In the genomic region with DNA sequence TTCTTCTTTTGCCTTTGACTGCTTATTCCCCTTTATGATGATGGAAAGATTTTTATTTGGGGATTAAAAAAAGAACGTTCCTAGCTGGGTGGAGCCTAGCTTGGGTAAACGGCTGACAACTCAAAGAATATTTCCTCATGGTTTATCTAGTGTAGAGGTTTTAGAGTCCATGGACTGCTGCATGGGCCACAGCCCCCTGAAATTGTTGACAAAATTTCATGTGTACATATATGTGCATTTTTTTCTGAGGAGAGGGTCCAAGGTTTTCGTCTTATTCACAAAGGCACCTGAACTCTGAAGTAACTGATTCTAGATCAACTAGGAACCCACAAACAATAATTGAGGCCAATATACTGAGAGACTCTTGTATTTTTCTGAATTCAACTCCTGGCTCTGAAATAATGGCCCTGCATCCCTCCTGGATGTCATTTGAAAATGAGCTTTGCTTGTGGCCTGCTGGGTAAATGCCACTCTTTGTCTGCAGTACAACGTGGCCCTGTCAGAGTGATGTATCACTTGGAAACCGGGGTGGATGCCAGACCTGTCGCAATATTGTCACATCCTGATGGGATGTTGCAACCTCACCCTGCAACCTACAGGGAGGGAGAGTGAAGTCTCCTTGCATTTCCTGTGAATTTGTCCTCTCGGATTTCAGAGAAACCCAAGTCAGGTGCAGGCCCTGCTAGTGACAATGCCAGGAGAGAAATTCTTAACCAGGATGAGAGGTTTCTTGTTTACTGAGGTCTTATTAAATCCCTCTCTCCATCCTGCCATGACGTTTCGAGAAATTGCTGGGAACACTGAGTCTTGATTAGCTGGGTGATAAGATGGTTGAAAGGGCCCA, we compare ENCODE assay signal across 1 cellular context.
TF ChIP-seq lines count a peak whose summit lies in the region.

No MANE protein-coding gene starts in this region.

TF ChIP-seq in HepG2, 621 proteins besides CTCF, POLR2A, EP300 and RAD21 (continued from another document and continues in another):
- TF ChIP-seq, protein P1, sequence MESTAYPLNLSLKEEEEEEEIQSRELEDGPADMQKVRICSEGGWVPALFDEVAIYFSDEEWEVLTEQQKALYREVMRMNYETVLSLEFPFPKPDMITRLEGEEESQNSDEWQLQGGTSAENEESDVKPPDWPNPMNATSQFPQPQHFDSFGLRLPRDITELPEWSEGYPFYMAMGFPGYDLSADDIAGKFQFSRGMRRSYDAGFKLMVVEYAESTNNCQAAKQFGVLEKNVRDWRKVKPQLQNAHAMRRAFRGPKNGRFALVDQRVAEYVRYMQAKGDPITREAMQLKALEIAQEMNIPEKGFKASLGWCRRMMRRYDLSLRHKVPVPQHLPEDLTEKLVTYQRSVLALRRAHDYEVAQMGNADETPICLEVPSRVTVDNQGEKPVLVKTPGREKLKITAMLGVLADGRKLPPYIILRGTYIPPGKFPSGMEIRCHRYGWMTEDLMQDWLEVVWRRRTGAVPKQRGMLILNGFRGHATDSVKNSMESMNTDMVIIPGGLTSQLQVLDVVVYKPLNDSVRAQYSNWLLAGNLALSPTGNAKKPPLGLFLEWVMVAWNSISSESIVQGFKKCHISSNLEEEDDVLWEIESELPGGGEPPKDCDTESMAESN (CRISPR knock-in tag; conservative IDR thresholded peaks at IDR 0.05) = peak; percentile 78; the same call in 1 of the 2 replicates
- TF ChIP-seq SMYD3 (CRISPR knock-in tag; IDR thresholded peaks at IDR 0.05) (no peak), ZNF274 (CRISPR knock-in tag; IDR thresholded peaks at IDR 0.05) (no peak), ZBTB7A (CRISPR knock-in tag; IDR thresholded peaks at IDR 0.05) (no peak), SALL2 (CRISPR knock-in tag; IDR thresholded peaks at IDR 0.05) (peak; percentile 84; the same call in 1 of the 2 replicates), ZNF629 (CRISPR knock-in tag; conservative IDR thresholded peaks at IDR 0.05) (peak; percentile 68), IRF2 (CRISPR knock-in tag; IDR thresholded peaks at IDR 0.05) (peak; percentile 93), GTF2F1 (IDR thresholded peaks at IDR 0.05; ENCODE audit: low read length) (no peak), KDM5A (IDR thresholded peaks at IDR 0.05; ENCODE audit: borderline replicate concordance, low read length) (no peak), ZNF709 (CRISPR knock-in tag; IDR thresholded peaks at IDR 0.05) (no peak; the same call in 1 of the 2 replicates), SMC3 (IDR thresholded peaks at IDR 0.05; ENCODE audit: low read length) (peak; percentile 82), LCORL (IDR thresholded peaks at IDR 0.05) (no peak), LCORL (CRISPR knock-in tag; IDR thresholded peaks at IDR 0.05) (peak; percentile 81; the same call in 1 of the 2 replicates), ZNF431 (CRISPR knock-in tag; IDR thresholded peaks at IDR 0.05; ENCODE audit: borderline replicate concordance, low read depth) (no peak), EHMT2 (IDR thresholded peaks at IDR 0.05; ENCODE audit: borderline replicate concordance, low read depth, low read length) (no peak), PRPF4 (IDR thresholded peaks at IDR 0.05; ENCODE audit: low read depth, low read length, poor library complexity, severe bottlenecking) (no peak), ZNF292 (CRISPR knock-in tag; IDR thresholded peaks at IDR 0.05; ENCODE audit: borderline replicate concordance, low read depth) (peak; percentile 92; the same call in 1 of the 2 replicates), ZNF143 (CRISPR knock-in tag; IDR thresholded peaks at IDR 0.05) (peak; percentile 83), HMGA1 (CRISPR knock-in tag; conservative IDR thresholded peaks at IDR 0.05) (no peak), ZNF652 (CRISPR knock-in tag; IDR thresholded peaks at IDR 0.05; ENCODE audit: borderline replicate concordance, low read depth) (peak; percentile 67), ZNF766 (CRISPR knock-in tag; IDR thresholded peaks at IDR 0.05; ENCODE audit: borderline replicate concordance) (no peak), HNRNPL (IDR thresholded peaks at IDR 0.05; ENCODE audit: low read depth, low read length) (no peak), ZNF607 (CRISPR knock-in tag; IDR thresholded peaks at IDR 0.05; ENCODE audit: borderline replicate concordance) (no peak), SALL1 (CRISPR knock-in tag; IDR thresholded peaks at IDR 0.05) (peak; percentile 99), ZSCAN21 (CRISPR knock-in tag; IDR thresholded peaks at IDR 0.05; ENCODE audit: borderline replicate concordance) (peak; percentile 67; the same call in 1 of the 2 replicates), MTA1 (CRISPR knock-in tag; IDR thresholded peaks at IDR 0.05; ENCODE audit: borderline replicate concordance) (peak; percentile 84; the same call in 1 of the 2 replicates), ZNF205 (CRISPR knock-in tag; IDR thresholded peaks at IDR 0.05) (peak; percentile 53; the same call in 1 of the 2 replicates), ZNF530 (CRISPR knock-in tag; IDR thresholded peaks at IDR 0.05; ENCODE audit: low read depth) (no peak), SUZ12 (IDR thresholded peaks at IDR 0.05; ENCODE audit: low read depth, low read length) (no peak), GFI1 (CRISPR knock-in tag; IDR thresholded peaks at IDR 0.05; ENCODE audit: borderline replicate concordance) (peak; percentile 77; the same call in 1 of the 2 replicates), ZNF264 (CRISPR knock-in tag; IDR thresholded peaks at IDR 0.05) (peak; percentile 91), GATAD1 (CRISPR knock-in tag; IDR thresholded peaks at IDR 0.05) (peak; percentile 79), SNAI1 (CRISPR knock-in tag; IDR thresholded peaks at IDR 0.05; ENCODE audit: borderline replicate concordance) (no peak), ZNF30 (CRISPR knock-in tag; IDR thresholded peaks at IDR 0.05) (no peak), MBD4 (IDR thresholded peaks at IDR 0.05; ENCODE audit: borderline replicate concordance, low read length) (0 out of 2 replicates have a peak, but pooled peaks have one; percentile 67), ZNF550 (CRISPR knock-in tag; IDR thresholded peaks at IDR 0.05; ENCODE audit: borderline replicate concordance) (no peak), TOPORS (CRISPR knock-in tag; IDR thresholded peaks at IDR 0.05) (no peak), MAFK (conservative IDR thresholded peaks at IDR 0.05 in 1 of 2, IDR thresholded peaks at IDR 0.05 in 1 of 2; ENCODE audit: low read length in 2 of 2) (no peak), MBNL3 (CRISPR knock-in tag; conservative IDR thresholded peaks at IDR 0.05) (no peak), KLF6 (CRISPR knock-in tag; IDR thresholded peaks at IDR 0.05) (peak; percentile 81; the same call in 1 of the 2 replicates), ZNF335 (CRISPR knock-in tag; IDR thresholded peaks at IDR 0.05) (peak; percentile 79; the same call in 1 of the 2 replicates), MXI1 (IDR thresholded peaks at IDR 0.05; ENCODE audit: borderline replicate concordance, low read depth, low read length) (peak; percentile 58; the same call in 1 of the 3 replicates), NR2F2 (IDR thresholded peaks at IDR 0.05; ENCODE audit: borderline replicate concordance, low read depth) (peak; percentile 78; the same call in 1 of the 2 replicates), RFX1 (IDR thresholded peaks at IDR 0.05) (peak; percentile 50; the same call in 1 of the 2 replicates), ZNF230 (CRISPR knock-in tag; IDR thresholded peaks at IDR 0.05) (no peak), FOXM1 (CRISPR knock-in tag; IDR thresholded peaks at IDR 0.05) (no peak), SIN3B (IDR thresholded peaks at IDR 0.05; ENCODE audit: low read length) (no peak), ZMYM2 (CRISPR knock-in tag; IDR thresholded peaks at IDR 0.05) (peak; percentile 84; the same call in 1 of the 2 replicates), KDM6A (CRISPR knock-in tag; IDR thresholded peaks at IDR 0.05; ENCODE audit: low read depth) (peak; percentile 87)
- TF ChIP-seq, protein P2, sequence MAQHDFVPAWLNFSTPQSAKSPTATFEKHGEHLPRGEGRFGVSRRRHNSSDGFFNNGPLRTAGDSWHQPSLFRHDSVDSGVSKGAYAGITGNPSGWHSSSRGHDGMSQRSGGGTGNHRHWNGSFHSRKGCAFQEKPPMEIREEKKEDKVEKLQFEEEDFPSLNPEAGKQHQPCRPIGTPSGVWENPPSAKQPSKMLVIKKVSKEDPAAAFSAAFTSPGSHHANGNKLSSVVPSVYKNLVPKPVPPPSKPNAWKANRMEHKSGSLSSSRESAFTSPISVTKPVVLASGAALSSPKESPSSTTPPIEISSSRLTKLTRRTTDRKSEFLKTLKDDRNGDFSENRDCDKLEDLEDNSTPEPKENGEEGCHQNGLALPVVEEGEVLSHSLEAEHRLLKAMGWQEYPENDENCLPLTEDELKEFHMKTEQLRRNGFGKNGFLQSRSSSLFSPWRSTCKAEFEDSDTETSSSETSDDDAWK (CRISPR knock-in tag; IDR thresholded peaks at IDR 0.05) = no peak
- TF ChIP-seq, protein P3, sequence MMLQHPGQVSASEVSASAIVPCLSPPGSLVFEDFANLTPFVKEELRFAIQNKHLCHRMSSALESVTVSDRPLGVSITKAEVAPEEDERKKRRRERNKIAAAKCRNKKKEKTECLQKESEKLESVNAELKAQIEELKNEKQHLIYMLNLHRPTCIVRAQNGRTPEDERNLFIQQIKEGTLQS (CRISPR knock-in tag; IDR thresholded peaks at IDR 0.05) = peak; percentile 88
- TF ChIP-seq, protein P4, sequence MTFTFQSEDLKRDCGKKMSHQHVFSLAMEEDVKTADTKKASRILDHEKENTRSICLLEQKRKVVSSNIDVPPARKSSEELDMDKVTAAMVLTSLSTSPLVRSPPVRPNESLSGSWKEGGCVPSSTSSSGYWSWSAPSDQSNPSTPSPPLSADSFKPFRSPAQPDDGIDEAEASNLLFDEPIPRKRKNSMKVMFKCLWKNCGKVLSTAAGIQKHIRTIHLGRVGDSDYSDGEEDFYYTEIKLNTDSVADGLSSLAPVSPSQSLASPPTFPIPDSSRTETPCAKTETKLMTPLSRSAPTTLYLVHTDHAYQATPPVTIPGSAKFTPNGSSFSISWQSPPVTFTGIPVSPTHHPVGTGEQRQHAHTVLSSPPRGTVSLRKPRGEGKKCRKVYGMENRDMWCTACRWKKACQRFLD (CRISPR knock-in tag; IDR thresholded peaks at IDR 0.05; ENCODE audit: borderline replicate concordance) = no peak
- TF ChIP-seq, protein P5, sequence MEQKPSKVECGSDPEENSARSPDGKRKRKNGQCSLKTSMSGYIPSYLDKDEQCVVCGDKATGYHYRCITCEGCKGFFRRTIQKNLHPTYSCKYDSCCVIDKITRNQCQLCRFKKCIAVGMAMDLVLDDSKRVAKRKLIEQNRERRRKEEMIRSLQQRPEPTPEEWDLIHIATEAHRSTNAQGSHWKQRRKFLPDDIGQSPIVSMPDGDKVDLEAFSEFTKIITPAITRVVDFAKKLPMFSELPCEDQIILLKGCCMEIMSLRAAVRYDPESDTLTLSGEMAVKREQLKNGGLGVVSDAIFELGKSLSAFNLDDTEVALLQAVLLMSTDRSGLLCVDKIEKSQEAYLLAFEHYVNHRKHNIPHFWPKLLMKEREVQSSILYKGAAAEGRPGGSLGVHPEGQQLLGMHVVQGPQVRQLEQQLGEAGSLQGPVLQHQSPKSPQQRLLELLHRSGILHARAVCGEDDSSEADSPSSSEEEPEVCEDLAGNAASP (CRISPR knock-in tag; IDR thresholded peaks at IDR 0.05; ENCODE audit: borderline replicate concordance) = peak; percentile 95
- TF ChIP-seq, protein P6, sequence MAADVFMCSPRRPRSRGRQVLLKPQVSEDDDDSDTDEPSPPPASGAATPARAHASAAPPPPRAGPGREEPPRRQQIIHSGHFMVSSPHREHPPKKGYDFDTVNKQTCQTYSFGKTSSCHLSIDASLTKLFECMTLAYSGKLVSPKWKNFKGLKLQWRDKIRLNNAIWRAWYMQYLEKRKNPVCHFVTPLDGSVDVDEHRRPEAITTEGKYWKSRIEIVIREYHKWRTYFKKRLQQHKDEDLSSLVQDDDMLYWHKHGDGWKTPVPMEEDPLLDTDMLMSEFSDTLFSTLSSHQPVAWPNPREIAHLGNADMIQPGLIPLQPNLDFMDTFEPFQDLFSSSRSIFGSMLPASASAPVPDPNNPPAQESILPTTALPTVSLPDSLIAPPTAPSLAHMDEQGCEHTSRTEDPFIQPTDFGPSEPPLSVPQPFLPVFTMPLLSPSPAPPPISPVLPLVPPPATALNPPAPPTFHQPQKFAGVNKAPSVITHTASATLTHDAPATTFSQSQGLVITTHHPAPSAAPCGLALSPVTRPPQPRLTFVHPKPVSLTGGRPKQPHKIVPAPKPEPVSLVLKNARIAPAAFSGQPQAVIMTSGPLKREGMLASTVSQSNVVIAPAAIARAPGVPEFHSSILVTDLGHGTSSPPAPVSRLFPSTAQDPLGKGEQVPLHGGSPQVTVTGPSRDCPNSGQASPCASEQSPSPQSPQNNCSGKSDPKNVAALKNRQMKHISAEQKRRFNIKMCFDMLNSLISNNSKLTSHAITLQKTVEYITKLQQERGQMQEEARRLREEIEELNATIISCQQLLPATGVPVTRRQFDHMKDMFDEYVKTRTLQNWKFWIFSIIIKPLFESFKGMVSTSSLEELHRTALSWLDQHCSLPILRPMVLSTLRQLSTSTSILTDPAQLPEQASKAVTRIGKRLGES (CRISPR knock-in tag; IDR thresholded peaks at IDR 0.05; ENCODE audit: borderline replicate concordance) = no peak
- TF ChIP-seq, protein P7, sequence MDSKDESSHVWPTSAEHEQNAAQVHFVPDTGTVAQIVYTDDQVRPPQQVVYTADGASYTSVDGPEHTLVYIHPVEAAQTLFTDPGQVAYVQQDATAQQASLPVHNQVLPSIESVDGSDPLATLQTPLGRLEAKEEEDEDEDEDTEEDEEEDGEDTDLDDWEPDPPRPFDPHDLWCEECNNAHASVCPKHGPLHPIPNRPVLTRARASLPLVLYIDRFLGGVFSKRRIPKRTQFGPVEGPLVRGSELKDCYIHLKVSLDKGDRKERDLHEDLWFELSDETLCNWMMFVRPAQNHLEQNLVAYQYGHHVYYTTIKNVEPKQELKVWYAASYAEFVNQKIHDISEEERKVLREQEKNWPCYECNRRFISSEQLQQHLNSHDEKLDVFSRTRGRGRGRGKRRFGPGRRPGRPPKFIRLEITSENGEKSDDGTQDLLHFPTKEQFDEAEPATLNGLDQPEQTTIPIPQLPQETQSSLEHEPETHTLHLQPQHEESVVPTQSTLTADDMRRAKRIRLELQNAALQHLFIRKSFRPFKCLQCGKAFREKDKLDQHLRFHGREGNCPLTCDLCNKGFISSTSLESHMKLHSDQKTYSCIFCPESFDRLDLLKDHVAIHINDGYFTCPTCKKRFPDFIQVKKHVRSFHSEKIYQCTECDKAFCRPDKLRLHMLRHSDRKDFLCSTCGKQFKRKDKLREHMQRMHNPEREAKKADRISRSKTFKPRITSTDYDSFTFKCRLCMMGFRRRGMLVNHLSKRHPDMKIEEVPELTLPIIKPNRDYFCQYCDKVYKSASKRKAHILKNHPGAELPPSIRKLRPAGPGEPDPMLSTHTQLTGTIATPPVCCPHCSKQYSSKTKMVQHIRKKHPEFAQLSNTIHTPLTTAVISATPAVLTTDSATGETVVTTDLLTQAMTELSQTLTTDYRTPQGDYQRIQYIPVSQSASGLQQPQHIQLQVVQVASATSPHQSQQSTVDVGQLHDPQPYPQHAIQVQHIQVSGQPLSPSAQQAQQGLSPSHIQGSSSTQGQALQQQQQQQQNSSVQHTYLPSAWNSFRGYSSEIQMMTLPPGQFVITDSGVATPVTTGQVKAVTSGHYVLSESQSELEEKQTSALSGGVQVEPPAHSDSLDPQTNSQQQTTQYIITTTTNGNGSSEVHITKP (CRISPR knock-in tag; IDR thresholded peaks at IDR 0.05; ENCODE audit: low read depth) = peak; percentile 81
- TF ChIP-seq, protein P8, sequence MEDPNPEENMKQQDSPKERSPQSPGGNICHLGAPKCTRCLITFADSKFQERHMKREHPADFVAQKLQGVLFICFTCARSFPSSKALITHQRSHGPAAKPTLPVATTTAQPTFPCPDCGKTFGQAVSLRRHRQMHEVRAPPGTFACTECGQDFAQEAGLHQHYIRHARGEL (CRISPR knock-in tag; IDR thresholded peaks at IDR 0.05) = no peak
- TF ChIP-seq, protein P9, sequence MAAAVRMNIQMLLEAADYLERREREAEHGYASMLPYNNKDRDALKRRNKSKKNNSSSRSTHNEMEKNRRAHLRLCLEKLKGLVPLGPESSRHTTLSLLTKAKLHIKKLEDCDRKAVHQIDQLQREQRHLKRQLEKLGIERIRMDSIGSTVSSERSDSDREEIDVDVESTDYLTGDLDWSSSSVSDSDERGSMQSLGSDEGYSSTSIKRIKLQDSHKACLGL (CRISPR knock-in tag; IDR thresholded peaks at IDR 0.05) = no peak
